In the genomic region with DNA sequence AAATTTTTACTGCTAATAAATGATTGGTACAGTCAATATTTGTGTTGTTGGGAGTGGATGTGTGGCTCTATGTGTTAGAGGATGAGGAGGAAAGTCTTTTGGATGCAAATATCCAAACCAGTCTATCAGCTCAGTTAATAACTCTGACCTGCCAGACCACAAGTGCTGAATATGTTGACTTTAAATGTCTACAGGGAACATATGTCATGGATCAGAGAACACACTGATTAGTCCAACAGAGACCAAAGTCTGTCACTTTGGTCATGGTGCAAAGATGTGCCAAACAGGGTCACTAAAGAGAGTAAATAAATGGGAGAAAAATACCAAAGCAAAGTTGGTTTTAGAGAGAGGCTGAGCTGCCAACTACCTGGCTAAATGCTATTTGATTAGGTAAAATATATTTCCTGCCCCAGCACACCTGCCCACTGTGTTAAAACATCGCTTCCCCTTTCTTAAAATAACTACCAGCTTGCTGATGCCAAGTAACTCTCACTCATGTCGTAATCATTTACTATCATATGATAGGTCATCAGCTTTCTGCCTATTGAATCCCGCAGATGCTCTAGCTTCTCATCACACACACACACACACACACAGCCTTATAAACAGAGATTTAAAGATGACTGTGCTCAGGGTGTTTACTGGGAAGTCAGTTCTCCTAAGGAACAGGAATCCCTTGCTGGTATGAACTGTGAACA, we compare ENCODE assay signal across 10 cellular contexts.
DNase-seq lines count a peak whose midpoint lies in the region; ATAC-seq and TF ChIP-seq lines count a peak whose summit lies in the region.
"Had no signal": no experiment of that assay in that cellular context is flagged by ENCODE, and none has a peak within 500 bp of the region (broad histone marks: within the 10 kb centered on the region; RNA-seq: fewer than 3 reads in every experiment).

No MANE protein-coding gene starts in this region.

- no peaks in the 10 kb centered on the region for H3K27me3 ChIP-seq in Karpas-422 (ENCODE audit: low read length)
- H3K27me3 ChIP-seq in body of pancreas: no peaks in the 10 kb centered on the region
- H3K27me3 ChIP-seq: uterus had no signal

- H3K36me3 Mint-ChIP-seq in activated naive CD4-positive, alpha-beta T cell treated with anti-CD3 and anti-CD28 coated beads for 36 hours (ENCODE audit: low read depth): no peaks in the 10 kb centered on the region
- no peaks in the 10 kb centered on the region for H3K36me3 Mint-ChIP-seq in MCF 10A (ENCODE audit: insufficient read depth, unreplicated experiment)

- DNase-seq in DMS153 treated with DMSO at 0.1 percent for 48 hours (lab: John Stamatoyannopoulos, UW; ENCODE audit: unreplicated experiment) (peak; percentile 86), Karpas-422 (peak; percentile 94), body of pancreas (no peak), A172 (ENCODE audit: low spot score) (no peak), MCF 10A (ENCODE audit: unreplicated experiment) (no peak), NCI-H128 (lab: John Stamatoyannopoulos, UW; ENCODE audit: unreplicated experiment) (no peak)
- DNase-seq in activated naive CD4-positive, alpha-beta T cell treated with anti-CD3 and anti-CD28 coated beads for 36 hours: no peak
- DNase-seq: DMS79, uterus had no signal

- no peaks in the 10 kb centered on the region for H3K4me1 Mint-ChIP-seq in activated naive CD4-positive, alpha-beta T cell treated with anti-CD3 and anti-CD28 coated beads for 36 hours (ENCODE audit: low read depth)
- H3K4me1 Mint-ChIP-seq in MCF 10A (ENCODE audit: insufficient read depth, unreplicated experiment): no peaks in the 10 kb centered on the region

- peak overlapping the region; percentile 71 for H3K9ac ChIP-seq in Karpas-422 (ENCODE audit: low read length)

- no peaks in the 10 kb centered on the region for H3K9me2 ChIP-seq in Karpas-422 (replicated peaks; ENCODE audit: insufficient read depth, low read length)

- peaks cover 8% of the 10 kb centered on the region; the same call in 1 of the 2 replicates for H3K79me2 ChIP-seq in Karpas-422 (ENCODE audit: low read length)

- H3K4me3 ChIP-seq in Karpas-422 (ENCODE audit: low read length): peak overlapping the region; percentile 74
- no peak overlapping the region for H3K4me3 ChIP-seq in body of pancreas
- H3K4me3 ChIP-seq: uterus had no signal

- no peaks in the 10 kb centered on the region for H4K20me1 ChIP-seq in Karpas-422 (ENCODE audit: insufficient read depth, low read depth, low read length)

- TF ChIP-seq POLR2A in body of pancreas (IDR thresholded peaks at IDR 0.05): no peak

- no peaks in the 10 kb centered on the region for H3K9me3 Mint-ChIP-seq in activated naive CD4-positive, alpha-beta T cell treated with anti-CD3 and anti-CD28 coated beads for 36 hours
- H3K9me3 Mint-ChIP-seq in MCF 10A (ENCODE audit: unreplicated experiment): no peaks in the 10 kb centered on the region

- peak overlapping the region; percentile 17 for H2AFZ ChIP-seq in Karpas-422 (ENCODE audit: low read length)

- H3K27me3 Mint-ChIP-seq in activated naive CD4-positive, alpha-beta T cell treated with anti-CD3 and anti-CD28 coated beads for 36 hours (ENCODE audit: low read depth): no peaks in the 10 kb centered on the region
- H3K27me3 Mint-ChIP-seq in MCF 10A (ENCODE audit: insufficient read depth, unreplicated experiment): no peaks in the 10 kb centered on the region

- no peak overlapping the region for H3K4me3 Mint-ChIP-seq in activated naive CD4-positive, alpha-beta T cell treated with anti-CD3 and anti-CD28 coated beads for 36 hours
- no peak overlapping the region for H3K4me3 Mint-ChIP-seq in MCF 10A (ENCODE audit: unreplicated experiment)

- CTCF ChIA-PET in activated naive CD4-positive, alpha-beta T cell treated with anti-CD3 and anti-CD28 coated beads for 36 hours (lab: Charles Lee): no interaction called here
- CTCF ChIA-PET in MCF 10A (lab: Yijun Ruan, JAX): interaction anchor here (0.6 to 2.5 kb wide), 5 partner anchors 51 to 1054 kb away, joined by 3 to 12 read pairs (median 5); no protein-coding TSS in a partner anchor

- no peak overlapping the region for H3K27ac Mint-ChIP-seq in activated naive CD4-positive, alpha-beta T cell treated with anti-CD3 and anti-CD28 coated beads for 36 hours
- no peak overlapping the region for H3K27ac Mint-ChIP-seq in MCF 10A (ENCODE audit: low read depth, unreplicated experiment)

- intact Hi-C loops in body of pancreas (cut with DNase I) (loop anchor here (10.0 kb wide), 1 partner anchor 53 kb away; no protein-coding TSS in a partner anchor), MCF 10A (cut with micrococcal nuclease) (no loop called here)
- intact Hi-C loops in activated naive CD4-positive, alpha-beta T cell treated with anti-CD3 and anti-CD28 coated beads for 36 hours (cut with micrococcal nuclease): no loop called here

- 25 to 27% methylated on average over 3 of the region's 3 CpGs for WGBS in body of pancreas, 2 donors

- H3K4me1 ChIP-seq in Karpas-422 (ENCODE audit: low read length) (peaks cover 62% of the 10 kb centered on the region), body of pancreas (peaks cover 9% of the 10 kb centered on the region)

- H3K36me3 ChIP-seq in Karpas-422 (ENCODE audit: insufficient read depth, low read length) (peaks cover 2% of the 10 kb centered on the region; the same call in 1 of the 2 replicates), body of pancreas (replicated peaks in 1 of 2; ENCODE audit: insufficient read depth in 1 of 2, low read depth in 2 of 2) (no peaks in the 10 kb centered on the region)
- H3K36me3 ChIP-seq: uterus had no signal

- no peaks in the 10 kb centered on the region for H3K9me3 ChIP-seq in Karpas-422 (ENCODE audit: low read length)
- H3K9me3 ChIP-seq in body of pancreas: no peaks in the 10 kb centered on the region
- H3K9me3 ChIP-seq: uterus had no signal

- no TSS peak for BruUV-seq in MCF 10A (replicated peaks; lab: Mats Ljungman, UMichigan)

- ATAC-seq in GM19463 (IDR thresholded peaks at IDR 0.05; ENCODE audit: unreplicated experiment) (peak; percentile 26), body of pancreas (peak; percentile 30)

- peak overlapping the region; percentile 97 for H3K27ac ChIP-seq in Karpas-422 (ENCODE audit: low read length)
- H3K27ac ChIP-seq in body of pancreas: no peak overlapping the region
- H3K27ac ChIP-seq: uterus had no signal

- peak overlapping the region; percentile 94 for H3K4me2 ChIP-seq in Karpas-422 (ENCODE audit: low read depth, low read length, poor library complexity, severe bottlenecking)

- TF ChIP-seq CTCF in body of pancreas (IDR thresholded peaks at IDR 0.05) (no peak), MCF 10A (IDR thresholded peaks at IDR 0.05; ENCODE audit: unreplicated experiment) (no peak)

- POLR2A ChIA-PET in MCF 10A (lab: Yijun Ruan, JAX): no interaction called here

Comparison
In these comparisons a context has a peak if more than half of its experiments do, and no peak if none do; other contexts are left out.
1. DNase-seq: peak in DMS153 treated with DMSO at 0.1 percent for 48 hours (single experiment) and Karpas-422 (single experiment); none in body of pancreas (0 of 4), activated naive CD4-positive, alpha-beta T cell treated with anti-CD3 and anti-CD28 coated beads for 36 hours (single experiment), A172 (single experiment), MCF 10A (single experiment) and NCI-H128 (single experiment).